18 cellular contexts compared by ENCODE assay signal in genomic region chr6:125231574-125232343, GRCh38.
DNase-seq lines count a peak whose midpoint lies in the region; ATAC-seq and TF ChIP-seq lines count a peak whose summit lies in the region.
"Had no signal": no experiment of that assay in that cellular context is flagged by ENCODE, and none has a peak within 500 bp of the region (broad histone marks: within the 10 kb centered on the region; RNA-seq: fewer than 3 reads in every experiment).

No MANE protein-coding gene starts in this region.

- H3K4me1 Mint-ChIP-seq in nephron = peaks cover 21% of the 10 kb centered on the region
- peaks cover 6% of the 10 kb centered on the region for H3K4me1 Mint-ChIP-seq in CD14-positive monocyte
- H3K4me1 Mint-ChIP-seq: B cell; CD4-positive, CD25-positive, alpha-beta regulatory T cell had no signal

- intact Hi-C loops in CD14-positive monocyte (cut with micrococcal nuclease) = no loop called here

- H3K27ac Mint-ChIP-seq in nephron = peak overlapping the region in 2 of 3 experiments; percentile 18 to 67
- no peak overlapping the region for H3K27ac Mint-ChIP-seq in CD14-positive monocyte
- H3K27ac Mint-ChIP-seq: B cell; CD4-positive, CD25-positive, alpha-beta regulatory T cell had no signal

- H3K4me3 Mint-ChIP-seq in nephron (no peak overlapping the region), CD14-positive monocyte (no peak overlapping the region)
- H3K4me3 Mint-ChIP-seq: B cell; CD4-positive, CD25-positive, alpha-beta regulatory T cell had no signal

- H3K4me3 ChIP-seq in LNCaP clone FGC (ENCODE audit: low read depth, low read length) = no peak overlapping the region
- H3K4me3 ChIP-seq: GM12878, Peyer's patch had no signal

- DNase-seq in EH (ENCODE audit: low read depth) (peak; percentile 63), LNCaP clone FGC (ENCODE audit: low read depth) (peak; percentile 21), amniotic epithelial cell (ENCODE audit: low read depth) (peak; percentile 80), RPMI8226 (no peak), CD14-positive monocyte (ENCODE audit: low spot score) (no peak), iPS-NIHi7 (ENCODE audit: extremely low spot score) (no peak)
- DNase-seq: CD4-positive, CD25-positive, alpha-beta regulatory T cell; COR-L47; DMS153; NCI-H1417 treated with DMSO at 0.1 percent for 48 hours; NCI-H1930; NCI-H345; NCI-H526; Peyer's patch had no signal

- no peak for ATAC-seq in HG03175 (IDR thresholded peaks at IDR 0.05; ENCODE audit: unreplicated experiment)
- ATAC-seq: GM12878 had no signal

- H3K9me3 Mint-ChIP-seq in nephron = no peaks in the 10 kb centered on the region
- peaks cover 0 to under 1% (median 0%) of the 10 kb centered on the region in 7 donors for H3K9me3 Mint-ChIP-seq in CD14-positive monocyte
- H3K9me3 Mint-ChIP-seq: CD4-positive, CD25-positive, alpha-beta regulatory T cell had no signal

- H3K27me3 Mint-ChIP-seq in nephron (ENCODE audit: low read depth) = no peaks in the 10 kb centered on the region
- no peaks in the 10 kb centered on the region for H3K27me3 Mint-ChIP-seq in CD14-positive monocyte (ENCODE audit: low read depth in 3 of 3)
- H3K27me3 Mint-ChIP-seq: B cell had no signal

- TF ChIP-seq CTCF in LNCaP clone FGC (IDR thresholded peaks at IDR 0.05; ENCODE audit: control insufficient read depth, extremely low read depth, insufficient read depth) (no peak), nephron (IDR thresholded peaks at IDR 0.05; ENCODE audit: unreplicated experiment in 3 of 3) (no peak), CD14-positive monocyte (IDR thresholded peaks at IDR 0.05) (no peak)

- H3K36me3 Mint-ChIP-seq in nephron (ENCODE audit: low read depth) = no peaks in the 10 kb centered on the region
- no peaks in the 10 kb centered on the region for H3K36me3 Mint-ChIP-seq in CD14-positive monocyte
- H3K36me3 Mint-ChIP-seq: CD4-positive, CD25-positive, alpha-beta regulatory T cell had no signal

Comparison
In these comparisons a context has a peak if more than half of its experiments do, and no peak if none do; other contexts are left out.
1. DNase-seq: peak in EH (single experiment), LNCaP clone FGC (single experiment) and amniotic epithelial cell (single experiment); none in RPMI8226 (single experiment), CD14-positive monocyte (single experiment) and iPS-NIHi7 (single experiment).
2. H3K27ac Mint-ChIP-seq: peak in nephron (2 of 3); none in CD14-positive monocyte (0 of 7).